In the genomic region with DNA sequence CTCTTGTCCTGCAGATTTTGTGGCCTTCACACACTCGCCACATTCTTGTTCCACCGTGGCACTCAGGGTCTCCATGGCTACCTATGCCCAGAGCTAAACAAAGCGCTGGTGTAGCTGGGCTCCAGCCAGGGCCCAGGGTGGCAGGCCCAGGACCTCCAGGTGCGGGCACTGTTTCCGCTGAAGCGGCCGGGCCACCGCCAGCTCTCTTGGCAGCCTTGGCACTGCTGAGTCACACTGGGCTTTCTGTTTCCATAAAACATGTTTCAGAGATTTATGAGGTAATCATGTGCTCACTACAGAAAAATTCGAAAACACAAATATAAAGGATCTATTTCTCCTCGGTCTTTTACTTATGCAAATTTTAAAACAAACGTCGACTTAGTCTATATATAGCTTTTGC, we compare ENCODE assay signal across 9 cellular contexts. TPM values are rescaled to one million over a fixed set of nuclear protein-coding genes. Genes with fewer than 3 reads are reported as not detected.
DNase-seq lines count a peak whose midpoint lies in the region; ATAC-seq, FAIRE-seq and TF ChIP-seq lines count a peak whose summit lies in the region.
"Had no signal": no experiment of that assay in that cellular context is flagged by ENCODE, and none has a peak within 500 bp of the region (broad histone marks: within the 10 kb centered on the region; RNA-seq: fewer than 3 reads in every experiment).

No MANE protein-coding gene starts in this region.

- H3K4me3 ChIP-seq in GM12865 (ENCODE audit: low read depth, low read length) = no peak overlapping the region

- no peak for TF ChIP-seq POLR2A in GM12892 (IDR thresholded peaks at IDR 0.05; ENCODE audit: low read depth, low read length)
- TF ChIP-seq POLR2A in GM12891 (IDR thresholded peaks at IDR 0.05; ENCODE audit: low read depth, low read length) = no peak

- peak; percentile 18 for DNase-seq in GM12865 (ENCODE audit: low read depth)
- peak; percentile 95 for DNase-seq in NCI-H2196 treated with DMSO at 0.1 percent for 48 hours (lab: John Stamatoyannopoulos, UW; ENCODE audit: unreplicated experiment)
- peak; percentile 75 for DNase-seq in renal cortical epithelial cell (ENCODE audit: low read depth)
- DNase-seq in GM12892 (ENCODE audit: insufficient read length) = no peak
- no peak for DNase-seq in GM12891 (ENCODE audit: insufficient read length, low spot score)
- no peak for DNase-seq in activated CD8-positive, alpha-beta memory T cell treated with anti-CD3 and anti-CD28 coated beads, Interleukin-2, amount 50 U/mL, for 4 hours
- DNase-seq: activated B cell treated with CpG ODN at 0.5 μM for 24 hours had no signal

- TF ChIP-seq CTCF in GM12865 (IDR thresholded peaks at IDR 0.05; ENCODE audit: insufficient read depth, low read depth, low read length, missing control alignments) = no peak

- peak; percentile 33 for ATAC-seq in esophagus mucosa
- ATAC-seq in HG02981 (IDR thresholded peaks at IDR 0.05; ENCODE audit: unreplicated experiment) = no peak

- no peak for FAIRE-seq in GM12892 (lab: Jason Lieb, UNC)
- FAIRE-seq in GM12891 (lab: Jason Lieb, UNC) = no peak

TF ChIP-seq in GM12891, 5 proteins besides CTCF, POLR2A, EP300 and RAD21:
- TF ChIP-seq TAF1 (IDR thresholded peaks at IDR 0.05; ENCODE audit: low read depth, low read length) = no peak
- TF ChIP-seq POU2F2 (IDR thresholded peaks at IDR 0.05; ENCODE audit: low read depth, low read length) = no peak
- no peak for TF ChIP-seq POLR2AphosphoS5 (IDR thresholded peaks at IDR 0.05; ENCODE audit: low read depth, low read length)
- no peak for TF ChIP-seq PAX5 (IDR thresholded peaks at IDR 0.05; ENCODE audit: insufficient read depth, low read length, severe bottlenecking)
- no peak for TF ChIP-seq SPI1 (IDR thresholded peaks at IDR 0.05; ENCODE audit: low read depth, low read length)

RNA-seq across cellular contexts. Expression of a gene that starts 51.3 kb away (rescaled TPM):
- 6.3 TPM for total RNA-seq in esophagus mucosa
- total RNA-seq in renal cortical epithelial cell = 6.1 and 6.4 TPM in 2 replicates
- polyA plus RNA-seq in GM12892 (2012; ENCODE audit: missing spikeins) = not detected
- polyA plus RNA-seq in GM12891 (2012; ENCODE audit: low read depth, missing spikeins) = not detected
- total RNA-seq: activated B cell treated with CpG ODN at 0.5 μM for 24 hours had no signal

Comparison
In these comparisons a context has a peak if more than half of its experiments do, and no peak if none do; other contexts are left out.
1. DNase-seq: peak in GM12865 (single experiment), NCI-H2196 treated with DMSO at 0.1 percent for 48 hours (single experiment) and renal cortical epithelial cell (single experiment); none in GM12892 (single experiment), GM12891 (single experiment) and activated CD8-positive, alpha-beta memory T cell treated with anti-CD3 and anti-CD28 coated beads, Interleukin-2, amount 50 U/mL, for 4 hours (single experiment).